11 cellular contexts compared by ENCODE assay signal in genomic region chr17:59378621-59379194, GRCh38. TPM values are rescaled to one million over a fixed set of nuclear protein-coding genes. Genes with fewer than 3 reads are reported as not detected.
DNase-seq lines count a peak whose midpoint lies in the region; ATAC-seq, FAIRE-seq and TF ChIP-seq lines count a peak whose summit lies in the region.
"Had no signal": no experiment of that assay in that cellular context is flagged by ENCODE, and none has a peak within 500 bp of the region (broad histone marks: within the 10 kb centered on the region; RNA-seq: fewer than 3 reads in every experiment).

No MANE protein-coding gene starts in this region.

- H3K4me3 ChIP-seq in endothelial cell of umbilical vein (replicated peaks in 1 of 3; ENCODE audit: insufficient read depth in 1 of 3, low read depth in 1 of 3, low read length in 3 of 3) (no peak overlapping the region), mucosa of descending colon (no peak overlapping the region), upper lobe of right lung (no peak overlapping the region)
- H3K4me3 ChIP-seq: GM12878 had no signal

- CTCF ChIA-PET in endothelial cell of umbilical vein (lab: Charles Lee) = interaction anchor here (0.6 to 3.0 kb wide), 7 partner anchors 17 to 100 kb away, joined by 3 to 17 read pairs (median 4); no protein-coding TSS in a partner anchor

- H3K9ac ChIP-seq in endothelial cell of umbilical vein (replicated peaks; ENCODE audit: extremely low read depth, insufficient read depth, low read length) = peak overlapping the region; percentile 28

- H3K27me3 ChIP-seq in endothelial cell of umbilical vein (ENCODE audit: control insufficient read depth in 2 of 2, insufficient read depth in 2 of 2, low read length in 2 of 2) (no peaks in the 10 kb centered on the region), upper lobe of right lung (no peaks in the 10 kb centered on the region)

- POLR2A ChIA-PET in endothelial cell of umbilical vein (lab: Charles Lee) = interaction anchor here (0.6 kb wide), 1 partner anchor 45 kb away, joined by 4 read pairs; no protein-coding TSS in a partner anchor

- TF ChIP-seq CTCF in endothelial cell of umbilical vein (IDR thresholded peaks at IDR 0.05; ENCODE audit: extremely low read depth in 1 of 2, insufficient read depth in 1 of 2, low read depth in 1 of 2, low read length in 2 of 2) = no peak
- TF ChIP-seq CTCF in mucosa of descending colon (IDR thresholded peaks at IDR 0.05) = no peak
- no peak for TF ChIP-seq CTCF in upper lobe of right lung (IDR thresholded peaks at IDR 0.05)

- intact Hi-C loops in endothelial cell of umbilical vein (cut with micrococcal nuclease) = loop anchor here (1.0 kb wide), 2 partner anchors 48 to 63 kb away; no protein-coding TSS in a partner anchor
- intact Hi-C loops in mucosa of descending colon (cut with DNase I, micrococcal nuclease) = no loop called here
- intact Hi-C loops in upper lobe of right lung (cut with DNase I) = no loop called here

- H3K9me1 ChIP-seq in endothelial cell of umbilical vein (replicated peaks; ENCODE audit: control insufficient read depth, extremely low read depth, insufficient read depth, low read length) = no peaks in the 10 kb centered on the region

- TF ChIP-seq POLR2A in endothelial cell of umbilical vein (IDR thresholded peaks at IDR 0.05; ENCODE audit: low read depth, low read length) = no peak

- DNase-seq in NCI-H524 treated with DMSO at 0.1 percent for 48 hours (lab: John Stamatoyannopoulos, UW) (peak; percentile 21), endothelial cell of umbilical vein (ENCODE audit: low read depth, low spot score) (peak; percentile 93), mucosa of descending colon (peak in 2 of 3 donors; percentile 47 to 55), upper lobe of right lung (no peak), NCI-H128 (lab: John Stamatoyannopoulos, UW; ENCODE audit: unreplicated experiment) (no peak)
- DNase-seq in activated CD4-positive, alpha-beta T cell treated with anti-CD3 and anti-CD28 coated beads, Interleukin-2, amount 50 U/mL, for 48 hours = no peak
- DNase-seq: activated CD4-positive, alpha-beta T cell treated with anti-CD3 and anti-CD28 coated beads, Interleukin-2, amount 10 ng/mL, durations not matched to agents 24 days and 14 days; nucleus accumbens had no signal

- H3K4me1 ChIP-seq in endothelial cell of umbilical vein (ENCODE audit: control insufficient read depth, extremely low read depth, insufficient read depth, low read length) (peaks cover 57% of the 10 kb centered on the region), mucosa of descending colon (ENCODE audit: low read depth) (peaks cover 71% of the 10 kb centered on the region), upper lobe of right lung (peaks cover 49% of the 10 kb centered on the region)

- peak overlapping the region; percentile 41 for H3K4me2 ChIP-seq in endothelial cell of umbilical vein (ENCODE audit: insufficient read depth, low read length)

- ATAC-seq in mucosa of descending colon = peak; percentile 64
- ATAC-seq in upper lobe of right lung = peak; percentile 51
- no peak for ATAC-seq in HG02678 (IDR thresholded peaks at IDR 0.05; ENCODE audit: unreplicated experiment)
- ATAC-seq: GM12878, HCT116 had no signal

- H3K9me3 ChIP-seq in endothelial cell of umbilical vein (replicated peaks; ENCODE audit: control insufficient read depth, insufficient read depth, low read length) (no peaks in the 10 kb centered on the region), mucosa of descending colon (no peaks in the 10 kb centered on the region), upper lobe of right lung (no peaks in the 10 kb centered on the region)

- H2AFZ ChIP-seq in endothelial cell of umbilical vein (ENCODE audit: low read depth, low read length) = no peak overlapping the region

- peak; percentile 71 for FAIRE-seq in endothelial cell of umbilical vein (lab: Jason Lieb, UNC)
- FAIRE-seq: GM12878 had no signal

- H3K36me3 ChIP-seq in endothelial cell of umbilical vein (ENCODE audit: control insufficient read depth in 2 of 2, extremely low read depth in 1 of 2, insufficient read depth in 2 of 2, low read length in 2 of 2) (peaks cover 0 to 4% of the 10 kb centered on the region in 2 experiments), mucosa of descending colon (ENCODE audit: low read depth) (no peaks in the 10 kb centered on the region), upper lobe of right lung (no peaks in the 10 kb centered on the region)

- peaks cover 21% of the 10 kb centered on the region for H3K79me2 ChIP-seq in endothelial cell of umbilical vein (ENCODE audit: control insufficient read depth, insufficient read depth, low read length)

- dilution Hi-C loops in endothelial cell of umbilical vein (cut with MboI; ENCODE audit: extremely low pct_ligation_motif_present, low sequenced_read_pairs) = no loop called here

- BruUV-seq in endothelial cell of umbilical vein (replicated peaks; lab: Mats Ljungman, UMichigan) = no TSS peak

- H3K27ac ChIP-seq in endothelial cell of umbilical vein (ENCODE audit: insufficient read depth, low read depth, low read length) = peak overlapping the region; percentile 84
- H3K27ac ChIP-seq in upper lobe of right lung = no peak overlapping the region

- H4K20me1 ChIP-seq in endothelial cell of umbilical vein (replicated peaks; ENCODE audit: control insufficient read depth, extremely low read depth, insufficient read depth, low read length) = no peaks in the 10 kb centered on the region

TF ChIP-seq in endothelial cell of umbilical vein, 7 proteins besides CTCF, POLR2A, EP300 and RAD21:
- no peak for TF ChIP-seq POLR2AphosphoS5 (IDR thresholded peaks at IDR 0.05; ENCODE audit: insufficient read depth, low read depth, low read length)
- TF ChIP-seq EZH2 (IDR thresholded peaks at IDR 0.05; ENCODE audit: borderline replicate concordance, low read depth, low read length, severe bottlenecking) = no peak
- no peak for TF ChIP-seq MAX (IDR thresholded peaks at IDR 0.05; ENCODE audit: insufficient read depth, insufficient read length)
- TF ChIP-seq MYC (IDR thresholded peaks at IDR 0.05; ENCODE audit: low read depth, low read length) = no peak
- no peak for TF ChIP-seq GATA2 (IDR thresholded peaks at IDR 0.05; ENCODE audit: insufficient read depth, insufficient read length, low read depth, low read length)
- peak; percentile 82 for TF ChIP-seq JUN (IDR thresholded peaks at IDR 0.05; ENCODE audit: borderline replicate concordance, insufficient read depth, insufficient read length, low read depth)
- TF ChIP-seq FOS (IDR thresholded peaks at IDR 0.05; ENCODE audit: borderline replicate concordance, insufficient read depth, low read length) = peak; percentile 36

RNA-seq across cellular contexts. Expression of gene YPEL2, which starts 47.3 kb away (rescaled TPM):
- total RNA-seq in endothelial cell of umbilical vein (59.5 and 66.8 TPM in 2 replicates), mucosa of descending colon (10 to 100 TPM; 29.6 to 33.8 (median 32.8) TPM), upper lobe of right lung (19.6 TPM)
- polyA plus RNA-seq in endothelial cell of umbilical vein = 29.4 and 36.5 TPM in 2 replicates
- polyA plus RNA-seq in endothelial cell of umbilical vein (2011; cell fraction: cytosol; rRNA removed) = 36.3 and 39.7 TPM in 2 replicates
- polyA plus RNA-seq in endothelial cell of umbilical vein (2011; cell fraction: nucleus; rRNA removed) = 92.6 and 95.6 TPM in 2 replicates
- polyA plus RNA-seq in endothelial cell of umbilical vein (2012) = 22.3 and 25.8 TPM in 2 replicates
- polyA minus RNA-seq in endothelial cell of umbilical vein = 155 and 163 TPM in 2 replicates
- 2.6 TPM for polyA minus RNA-seq in endothelial cell of umbilical vein (2011; cell fraction: cytosol; rRNA and poly(A)+ RNA removed)
- 117 and 159 TPM in 2 replicates for polyA minus RNA-seq in endothelial cell of umbilical vein (2011; cell fraction: nucleus; rRNA and poly(A)+ RNA removed)

Comparison
In these comparisons a context has a peak if more than half of its experiments do, and no peak if none do; other contexts are left out.
1. DNase-seq: peak in NCI-H524 treated with DMSO at 0.1 percent for 48 hours (single experiment), endothelial cell of umbilical vein (single experiment) and mucosa of descending colon (2 of 3); none in upper lobe of right lung (single experiment), activated CD4-positive, alpha-beta T cell treated with anti-CD3 and anti-CD28 coated beads, Interleukin-2, amount 50 U/mL, for 48 hours (0 of 2) and NCI-H128 (single experiment).